Comparison of ENCODE assay signal across 6 cellular contexts in the genomic region with DNA sequence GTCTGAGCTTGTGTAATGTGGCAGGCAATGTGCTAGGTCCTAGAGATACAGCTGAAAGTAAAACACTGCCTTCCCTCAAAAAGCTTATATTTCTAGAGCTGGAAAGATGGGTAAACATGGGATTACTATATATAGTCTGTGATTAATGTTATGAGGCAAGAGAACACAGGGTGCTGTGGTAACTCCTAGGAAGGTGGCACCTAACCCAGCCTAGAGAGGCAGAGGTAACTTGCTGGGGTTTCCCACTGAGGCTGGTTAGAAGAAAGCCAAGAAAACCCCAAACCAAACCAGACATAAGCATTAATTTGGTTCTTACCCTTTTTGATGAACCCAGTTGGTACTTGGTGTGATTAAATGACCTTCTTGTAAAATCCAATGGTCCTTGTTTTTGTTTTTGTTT.
"Had no signal": no experiment of that assay in that cellular context is flagged by ENCODE, and none has a peak within 500 bp of the region (broad histone marks: within the 10 kb centered on the region; RNA-seq: fewer than 3 reads in every experiment).

No MANE protein-coding gene starts in this region.

- FAIRE-seq: HepG2, HTR-8/SVneo, K562 had no signal

- DNase-seq: IMR-90, KBM-7, KG1 had no signal
